Comparison of ENCODE assay signal across 9 cellular contexts in genomic region chr3:177554900-177555759, GRCh38.
DNase-seq lines count a peak whose midpoint lies in the region; ATAC-seq and TF ChIP-seq lines count a peak whose summit lies in the region.
"Had no signal": no experiment of that assay in that cellular context is flagged by ENCODE, and none has a peak within 500 bp of the region (broad histone marks: within the 10 kb centered on the region; RNA-seq: fewer than 3 reads in every experiment).

No MANE protein-coding gene starts in this region.

- H3K36me3 Mint-ChIP-seq in natural killer cell (no peaks in the 10 kb centered on the region), CD14-positive monocyte (no peaks in the 10 kb centered on the region)
- H3K36me3 Mint-ChIP-seq: activated naive CD4-positive, alpha-beta T cell treated with anti-CD3 and anti-CD28 coated beads, Interleukin-2, amount 50 U/mL, for 24 hours had no signal

- H3K4me3 Mint-ChIP-seq in natural killer cell (no peak overlapping the region), CD14-positive monocyte (no peak overlapping the region)
- H3K4me3 Mint-ChIP-seq: activated naive CD4-positive, alpha-beta T cell treated with anti-CD3 and anti-CD28 coated beads, Interleukin-2, amount 50 U/mL, for 24 hours had no signal

- no peaks in the 10 kb centered on the region for H3K27me3 Mint-ChIP-seq in natural killer cell (ENCODE audit: low read depth in 2 of 2)
- H3K27me3 Mint-ChIP-seq in CD14-positive monocyte (ENCODE audit: low read depth in 3 of 3) = peaks cover 0 to 1% (median 0%) of the 10 kb centered on the region in 3 donors
- H3K27me3 Mint-ChIP-seq: activated naive CD4-positive, alpha-beta T cell treated with anti-CD3 and anti-CD28 coated beads, Interleukin-2, amount 50 U/mL, for 24 hours had no signal

- TF ChIP-seq CTCF in natural killer cell (IDR thresholded peaks at IDR 0.05) = no peak
- no peak for TF ChIP-seq CTCF in CD14-positive monocyte (IDR thresholded peaks at IDR 0.05)

- ATAC-seq in natural killer cell = peak in 2 of 3 donors; percentile 63 to 74
- ATAC-seq in HG03571 (IDR thresholded peaks at IDR 0.05; ENCODE audit: unreplicated experiment) = no peak

- H3K27ac Mint-ChIP-seq in natural killer cell (peak overlapping the region; percentile 36 to 37), CD14-positive monocyte (peak overlapping the region in 3 of 7 donors; percentile 25 to 78 (median 61))
- H3K27ac Mint-ChIP-seq: activated naive CD4-positive, alpha-beta T cell treated with anti-CD3 and anti-CD28 coated beads, Interleukin-2, amount 50 U/mL, for 24 hours had no signal

- no peaks in the 10 kb centered on the region for H3K9me3 Mint-ChIP-seq in natural killer cell
- H3K9me3 Mint-ChIP-seq in CD14-positive monocyte = no peaks in the 10 kb centered on the region
- H3K9me3 Mint-ChIP-seq: activated naive CD4-positive, alpha-beta T cell treated with anti-CD3 and anti-CD28 coated beads, Interleukin-2, amount 50 U/mL, for 24 hours had no signal

- H3K4me1 Mint-ChIP-seq in natural killer cell (peaks cover 23 to 24% of the 10 kb centered on the region in 2 donors), CD14-positive monocyte (peaks cover 13% of the 10 kb centered on the region)

- intact Hi-C loops in natural killer cell (cut with micrococcal nuclease) = no loop called here
- intact Hi-C loops in CD14-positive monocyte (cut with micrococcal nuclease) = no loop called here

- DNase-seq in EL (peak; percentile 54), NCI-H2081 treated with DMSO at 0.1 percent for 48 hours (lab: John Stamatoyannopoulos, UW) (peak; percentile 84), dedifferentiated amniotic fluid mesenchymal stem cell (ENCODE audit: extremely low spot score) (peak; percentile 64), natural killer cell (no peak), SIG-M5 (lab: John Stamatoyannopoulos, UW) (no peak), 8988T (no peak), CD14-positive monocyte (ENCODE audit: low spot score) (no peak)

Comparison
In these comparisons a context has a peak if more than half of its experiments do, and no peak if none do; other contexts are left out.
1. DNase-seq: peak in EL (single experiment), NCI-H2081 treated with DMSO at 0.1 percent for 48 hours (single experiment) and dedifferentiated amniotic fluid mesenchymal stem cell (single experiment); none in natural killer cell (single experiment), SIG-M5 (single experiment), 8988T (single experiment) and CD14-positive monocyte (single experiment).